17 cellular contexts compared by ENCODE assay signal in the genomic region with DNA sequence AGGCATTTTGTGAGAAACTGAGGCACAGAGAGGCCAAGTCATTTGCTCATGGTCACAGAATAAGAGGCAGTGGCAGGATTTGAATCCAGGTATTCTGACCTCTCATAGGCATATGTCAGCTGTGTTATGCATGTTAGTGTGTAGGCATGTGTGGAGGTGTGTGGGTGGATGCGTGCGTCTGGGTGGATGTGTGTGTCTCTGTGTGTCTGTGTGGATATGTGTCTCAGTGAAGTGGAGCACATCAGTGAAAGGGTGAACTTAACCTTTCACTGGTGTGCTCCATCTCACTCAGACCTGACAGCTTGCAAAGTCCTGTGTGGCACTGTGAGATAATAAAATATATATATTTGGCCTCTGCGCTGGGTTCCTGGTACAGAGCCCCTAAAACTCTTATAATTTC.
"Had no signal": no experiment of that assay in that cellular context is flagged by ENCODE, and none has a peak within 500 bp of the region (broad histone marks: within the 10 kb centered on the region; RNA-seq: fewer than 3 reads in every experiment).

No MANE protein-coding gene starts in this region.

- DNase-seq: activated CD4-positive, CD25-positive, alpha-beta regulatory T cell treated with anti-CD3 and anti-CD28 coated beads, Interleukin-2, amount 50 U/mL, for 72 hours; activated naive CD4-positive, alpha-beta T cell treated with Interleukin-2 at 50 U/mL for 16 hours; anterior cingulate cortex; cerebellar nuclear complex; islet precursor cell; mammary epithelial cell; naive thymus-derived CD4-positive, alpha-beta T cell; posterior cingulate gyrus; retina; stimulated activated CD4-positive, alpha-beta T cell treated with anti-CD3 and anti-CD28 coated beads, Interleukin-15, amount 100 ng/mL, for 24 hours; stimulated activated CD4-positive, alpha-beta T cell treated with anti-CD3 and anti-CD28 coated beads, Interleukin-4, amount 100 ng/mL, for 1 hour; stimulated activated naive CD4-positive, alpha-beta T cell; T-cell; T1000 had no signal

- H3K27me3 ChIP-seq: neutrophil had no signal

- ATAC-seq: activated T-helper 17 cell treated with anti-CD3 and anti-CD28 coated beads, Interleukin-2, amount 50 U/mL, for 72 hours; T-cell had no signal

- H3K9me3 ChIP-seq: neutrophil had no signal

- FAIRE-seq: urothelium cell line had no signal
